1 cellular context compared by ENCODE assay signal in the genomic region with DNA sequence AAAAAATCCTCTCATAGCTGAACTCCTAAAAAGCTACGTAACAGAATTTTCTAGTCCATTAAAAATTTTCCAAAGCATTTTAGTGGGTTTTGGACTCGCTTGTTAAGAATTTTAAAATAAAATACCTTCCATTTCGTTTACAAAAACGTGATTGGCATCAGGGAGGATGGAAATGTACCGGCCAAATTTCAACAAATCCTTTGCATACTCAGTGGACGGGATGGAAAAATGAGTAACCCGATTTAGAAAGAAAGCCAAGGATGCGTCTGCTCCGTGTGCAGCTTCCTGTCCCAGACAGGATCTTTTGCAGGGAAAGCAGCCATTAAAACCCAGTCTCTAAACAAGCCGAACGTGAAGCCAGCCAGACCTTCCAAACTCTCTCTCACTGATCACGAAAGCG.
TF ChIP-seq lines count a peak whose summit lies in the region.

No MANE protein-coding gene starts in this region.

TF ChIP-seq in GM12878, 131 proteins besides CTCF, POLR2A, EP300 and RAD21 (continued from another document):
- TF ChIP-seq, protein P1, sequence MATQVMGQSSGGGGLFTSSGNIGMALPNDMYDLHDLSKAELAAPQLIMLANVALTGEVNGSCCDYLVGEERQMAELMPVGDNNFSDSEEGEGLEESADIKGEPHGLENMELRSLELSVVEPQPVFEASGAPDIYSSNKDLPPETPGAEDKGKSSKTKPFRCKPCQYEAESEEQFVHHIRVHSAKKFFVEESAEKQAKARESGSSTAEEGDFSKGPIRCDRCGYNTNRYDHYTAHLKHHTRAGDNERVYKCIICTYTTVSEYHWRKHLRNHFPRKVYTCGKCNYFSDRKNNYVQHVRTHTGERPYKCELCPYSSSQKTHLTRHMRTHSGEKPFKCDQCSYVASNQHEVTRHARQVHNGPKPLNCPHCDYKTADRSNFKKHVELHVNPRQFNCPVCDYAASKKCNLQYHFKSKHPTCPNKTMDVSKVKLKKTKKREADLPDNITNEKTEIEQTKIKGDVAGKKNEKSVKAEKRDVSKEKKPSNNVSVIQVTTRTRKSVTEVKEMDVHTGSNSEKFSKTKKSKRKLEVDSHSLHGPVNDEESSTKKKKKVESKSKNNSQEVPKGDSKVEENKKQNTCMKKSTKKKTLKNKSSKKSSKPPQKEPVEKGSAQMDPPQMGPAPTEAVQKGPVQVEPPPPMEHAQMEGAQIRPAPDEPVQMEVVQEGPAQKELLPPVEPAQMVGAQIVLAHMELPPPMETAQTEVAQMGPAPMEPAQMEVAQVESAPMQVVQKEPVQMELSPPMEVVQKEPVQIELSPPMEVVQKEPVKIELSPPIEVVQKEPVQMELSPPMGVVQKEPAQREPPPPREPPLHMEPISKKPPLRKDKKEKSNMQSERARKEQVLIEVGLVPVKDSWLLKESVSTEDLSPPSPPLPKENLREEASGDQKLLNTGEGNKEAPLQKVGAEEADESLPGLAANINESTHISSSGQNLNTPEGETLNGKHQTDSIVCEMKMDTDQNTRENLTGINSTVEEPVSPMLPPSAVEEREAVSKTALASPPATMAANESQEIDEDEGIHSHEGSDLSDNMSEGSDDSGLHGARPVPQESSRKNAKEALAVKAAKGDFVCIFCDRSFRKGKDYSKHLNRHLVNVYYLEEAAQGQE (IDR thresholded peaks at IDR 0.05; ENCODE audit: low read depth, low read length) = no peak
- no peak for TF ChIP-seq EGR1 (IDR thresholded peaks at IDR 0.05; ENCODE audit: borderline replicate concordance in 1 of 2, low read depth in 2 of 2, low read length in 2 of 2)
- no peak for TF ChIP-seq ZSCAN29 (IDR thresholded peaks at IDR 0.05)
- no peak for TF ChIP-seq KDM1A (IDR thresholded peaks at IDR 0.05; ENCODE audit: borderline replicate concordance)
- no peak for TF ChIP-seq CHD1 (IDR thresholded peaks at IDR 0.05; ENCODE audit: low read depth, low read length)
